Comparison of ENCODE assay signal across 11 cellular contexts in genomic region chr10:63145782-63146181, GRCh38. TPM values are rescaled to one million over a fixed set of nuclear protein-coding genes. Genes with fewer than 3 reads are reported as not detected.
DNase-seq lines count a peak whose midpoint lies in the region; ATAC-seq and TF ChIP-seq lines count a peak whose summit lies in the region.
"Had no signal": no experiment of that assay in that cellular context is flagged by ENCODE, and none has a peak within 500 bp of the region (broad histone marks: within the 10 kb centered on the region; RNA-seq: fewer than 3 reads in every experiment).

No MANE protein-coding gene starts in this region.

- H3K27me3 ChIP-seq in adipocyte (replicated peaks; ENCODE audit: control insufficient read depth, insufficient read depth, low read length), result no peaks in the 10 kb centered on the region
- H3K27me3 ChIP-seq in smooth muscle cell (ENCODE audit: low read depth), result no peaks in the 10 kb centered on the region

- DNase-seq in activated T-cell treated with anti-CD3 and anti-CD28 coated beads, Interleukin-2, amount 50 U/mL, for 4 hours, result no peak
- no peak for DNase-seq in activated T-cell treated with anti-CD3 and anti-CD28 coated beads, Interleukin-2, amount 50 U/mL, for 48 hours
- DNase-seq in adipocyte (ENCODE audit: low read depth), result no peak
- DNase-seq in smooth muscle cell (lab: John Stamatoyannopoulos, UW; ENCODE audit: unreplicated experiment), result no peak
- DNase-seq in RWPE1 (ENCODE audit: low spot score), result no peak
- no peak for DNase-seq in SKM-1 (lab: John Stamatoyannopoulos, UW; ENCODE audit: unreplicated experiment)
- DNase-seq in anterior cingulate cortex (lab: John Stamatoyannopoulos, UW), result no peak
- DNase-seq: activated effector memory CD4-positive, alpha-beta T cell treated with Interleukin-2 at 50 U/mL for 16 hours; erythroblast; mammary epithelial cell had no signal

- CTCF ChIA-PET in RWPE1 (lab: Yijun Ruan, JAX), result interaction anchor here (0.5 to 1.3 kb wide), 3 partner anchors 135 to 401 kb away, joined by 3 read pairs; no protein-coding TSS in a partner anchor

- H2AFZ ChIP-seq in smooth muscle cell (ENCODE audit: low read depth), result no peak overlapping the region

- H3K4me3 Mint-ChIP-seq in activated T-cell treated with anti-CD3 and anti-CD28 coated beads, Interleukin-2, amount 50 U/mL, for 4 hours, result no peak overlapping the region

- H3K4me2 ChIP-seq in smooth muscle cell, result peak overlapping the region; percentile 4

- peaks cover 27% of the 10 kb centered on the region for H3K36me3 Mint-ChIP-seq in activated T-cell treated with anti-CD3 and anti-CD28 coated beads, Interleukin-2, amount 50 U/mL, for 4 hours (ENCODE audit: insufficient read depth)

- no peak for TF ChIP-seq CTCF in smooth muscle cell (IDR thresholded peaks at IDR 0.05; ENCODE audit: borderline replicate concordance, insufficient read depth, poor library complexity, severe bottlenecking)
- no peak for TF ChIP-seq CTCF in RWPE1 (conservative IDR thresholded peaks at IDR 0.05; ENCODE audit: low read depth)

- H3K9ac ChIP-seq in adipocyte (ENCODE audit: low read length), result peak overlapping the region; percentile 17
- no peak overlapping the region for H3K9ac ChIP-seq in smooth muscle cell (ENCODE audit: low read depth)

- H3K36me3 ChIP-seq in adipocyte (ENCODE audit: control insufficient read depth, insufficient read depth, low read length, severe bottlenecking) (peaks cover 25% of the 10 kb centered on the region), smooth muscle cell (ENCODE audit: low read depth) (no peaks in the 10 kb centered on the region)

- H3K27me3 Mint-ChIP-seq in activated T-cell treated with anti-CD3 and anti-CD28 coated beads, Interleukin-2, amount 50 U/mL, for 4 hours (ENCODE audit: low read depth), result no peaks in the 10 kb centered on the region

- H3K4me1 Mint-ChIP-seq in activated T-cell treated with anti-CD3 and anti-CD28 coated beads, Interleukin-2, amount 50 U/mL, for 4 hours (ENCODE audit: low read depth), result peaks cover 48% of the 10 kb centered on the region

- no peak overlapping the region for H3K27ac ChIP-seq in smooth muscle cell (ENCODE audit: low read depth)
- H3K27ac ChIP-seq in RWPE1, result no peak overlapping the region

- H4K20me1 ChIP-seq in smooth muscle cell (ENCODE audit: low read depth), result peaks cover 100% of the 10 kb centered on the region

- H3F3A ChIP-seq in smooth muscle cell (ENCODE audit: low read depth), result no peaks in the 10 kb centered on the region

- H3K9me3 Mint-ChIP-seq in activated T-cell treated with anti-CD3 and anti-CD28 coated beads, Interleukin-2, amount 50 U/mL, for 4 hours, result no peaks in the 10 kb centered on the region

- POLR2A ChIA-PET in RWPE1 (lab: Yijun Ruan, JAX; ENCODE audit: low non-redundant PET), result no interaction called here

- H3K4me3 ChIP-seq in adipocyte (ENCODE audit: low read length) (no peak overlapping the region), smooth muscle cell (no peak overlapping the region)

- H3K4me1 ChIP-seq in adipocyte (ENCODE audit: control insufficient read depth, insufficient read depth, low read length) (peaks cover 33% of the 10 kb centered on the region), smooth muscle cell (ENCODE audit: low read depth) (no peaks in the 10 kb centered on the region)

- no peaks in the 10 kb centered on the region for H3K9me3 ChIP-seq in adipocyte (ENCODE audit: control insufficient read depth, low read length)
- no peaks in the 10 kb centered on the region for H3K9me3 ChIP-seq in smooth muscle cell (replicated peaks; ENCODE audit: low read depth)

- H3K79me2 ChIP-seq in smooth muscle cell (ENCODE audit: low read depth), result peaks cover 91% of the 10 kb centered on the region

- ATAC-seq in activated T-cell treated with anti-CD3 and anti-CD28 coated beads, Interleukin-2, amount 50 U/mL, for 4 hours, result peak; percentile 77 to 88
- ATAC-seq in HG02870 (IDR thresholded peaks at IDR 0.05; ENCODE audit: unreplicated experiment), result peak; percentile 60

RNA-seq across cellular contexts. Expression of gene NRBF2, which starts 12.7 kb away (rescaled TPM):
- total RNA-seq in activated T-cell treated with anti-CD3 and anti-CD28 coated beads, Interleukin-2, amount 50 U/mL, for 4 hours, result 10 to 100 TPM; 21.3 to 23.6 (median 21.6) TPM
- total RNA-seq in smooth muscle cell, result 65.5 and 69.2 TPM in 2 replicates
- 48.0 and 61.9 TPM in 2 replicates for polyA plus RNA-seq in smooth muscle cell
